Comparison of ENCODE assay signal across 18 cellular contexts in genomic region chr13:77981191-77981925, GRCh38.
DNase-seq lines count a peak whose midpoint lies in the region; ATAC-seq, FAIRE-seq and TF ChIP-seq lines count a peak whose summit lies in the region.
"Had no signal": no experiment of that assay in that cellular context is flagged by ENCODE, and none has a peak within 500 bp of the region (broad histone marks: within the 10 kb centered on the region; RNA-seq: fewer than 3 reads in every experiment).

No MANE protein-coding gene starts in this region.

- H3K4me3 ChIP-seq in brain microvascular endothelial cell (ENCODE audit: low read depth, low read length) = no peak overlapping the region
- no peak overlapping the region for H3K4me3 ChIP-seq in hepatocyte
- H3K4me3 ChIP-seq in smooth muscle cell = no peak overlapping the region
- H3K4me3 ChIP-seq in Caco-2 (ENCODE audit: low read depth, low read length) = no peak overlapping the region
- H3K4me3 ChIP-seq: pancreas had no signal

- H2AFZ ChIP-seq in hepatocyte (peak overlapping the region; percentile 14), smooth muscle cell (ENCODE audit: low read depth) (peak overlapping the region; percentile 78)

- H3K9me3 ChIP-seq in hepatocyte (ENCODE audit: low read depth) = no peaks in the 10 kb centered on the region
- H3K9me3 ChIP-seq in smooth muscle cell (replicated peaks; ENCODE audit: low read depth) = no peaks in the 10 kb centered on the region
- no peaks in the 10 kb centered on the region for H3K9me3 ChIP-seq in Caco-2
- H3K9me3 ChIP-seq: BE2C, pancreas had no signal

- H3K4me2 ChIP-seq in hepatocyte (no peak overlapping the region), smooth muscle cell (peak overlapping the region; percentile 61)

- in situ Hi-C loops in brain microvascular endothelial cell (cut with HindIII; ENCODE audit: low pct_ligation_motif_present, low sequenced_read_pairs) = no loop called here

- intact Hi-C loops in Caco-2 (cut with micrococcal nuclease; ENCODE audit: unreplicated experiment) = no loop called here

- H3K4me3 Mint-ChIP-seq in Caco-2 (ENCODE audit: unreplicated experiment) = no peak overlapping the region
- H3K4me3 Mint-ChIP-seq: activated T-cell treated with anti-CD3 and anti-CD28 coated beads, Interleukin-2, amount 50 U/mL, for 4 hours had no signal

- no peaks in the 10 kb centered on the region for H3K27me3 Mint-ChIP-seq in Caco-2 (ENCODE audit: insufficient read depth, unreplicated experiment)

- FAIRE-seq in RCC 7860 (lab: Jason Lieb, UNC) = no peak

- no peaks in the 10 kb centered on the region for H3K36me3 Mint-ChIP-seq in Caco-2 (ENCODE audit: insufficient read depth, unreplicated experiment)

- H3K9me2 ChIP-seq in hepatocyte (replicated peaks; ENCODE audit: insufficient read depth) = no peaks in the 10 kb centered on the region

- TF ChIP-seq CTCF in brain microvascular endothelial cell (IDR thresholded peaks at IDR 0.05; ENCODE audit: low read depth, low read length, missing control alignments) = no peak
- no peak for TF ChIP-seq CTCF in hepatocyte (IDR thresholded peaks at IDR 0.05; ENCODE audit: poor library complexity)
- no peak for TF ChIP-seq CTCF in smooth muscle cell (IDR thresholded peaks at IDR 0.05; ENCODE audit: borderline replicate concordance, insufficient read depth, poor library complexity, severe bottlenecking)
- TF ChIP-seq CTCF in Caco-2 (IDR thresholded peaks at IDR 0.05; ENCODE audit: insufficient read depth in 1 of 2, low read depth in 1 of 2, low read length in 1 of 2, severe bottlenecking in 1 of 2, unreplicated experiment in 1 of 2) = no peak

- ATAC-seq in HG03135 (IDR thresholded peaks at IDR 0.05; ENCODE audit: unreplicated experiment) = no peak
- ATAC-seq: activated T-cell treated with anti-CD3 and anti-CD28 coated beads, Interleukin-2, amount 50 U/mL, for 4 hours had no signal

- H3K9me3 Mint-ChIP-seq in Caco-2 (ENCODE audit: unreplicated experiment) = no peaks in the 10 kb centered on the region
- H3K9me3 Mint-ChIP-seq: activated T-cell treated with anti-CD3 and anti-CD28 coated beads, Interleukin-2, amount 50 U/mL, for 4 hours had no signal

- no TSS peak for BruUV-seq in Caco-2 (replicated peaks; lab: Mats Ljungman, UMichigan)

- DNase-seq in HCEC 1CT (peak; percentile 63), brain microvascular endothelial cell (peak; percentile 6), hepatocyte (ENCODE audit: low spot score) (no peak), smooth muscle cell (lab: John Stamatoyannopoulos, UW; ENCODE audit: unreplicated experiment) (no peak), RCC 7860 (ENCODE audit: low spot score) (no peak), activated gamma-delta T cell treated with Interleukin-2 at 50 U/mL for 16 hours (no peak), Caco-2 (no peak)
- DNase-seq: activated CD4-positive, alpha-beta T cell treated with anti-CD3 and anti-CD28 coated beads for 48 hours; activated T-cell treated with anti-CD3 and anti-CD28 coated beads, Interleukin-2, amount 50 U/mL, for 4 hours; BE2C; DMS79; effector CD8-positive, alpha-beta T cell; hypothalamus; NCI-H1417; pancreas; stimulated activated CD4-positive, alpha-beta T cell treated with anti-CD3 and anti-CD28 coated beads, Interleukin-1b, Interleukin-23, amount 100 ng/mL, for 48 hours; stimulated activated CD8-positive, alpha-beta memory T cell treated with anti-CD3 and anti-CD28 coated beads, Interleukin-4, amount 100 ng/mL, for 48 hours had no signal

- peaks cover 16% of the 10 kb centered on the region for H3K4me1 Mint-ChIP-seq in Caco-2 (ENCODE audit: low read depth, unreplicated experiment)

- 69% methylated on average over 1 of the region's 1 CpG for WGBS in hepatocyte (ENCODE audit: low lambda C conversion rate, missing lambda C conversion rate)
- WGBS in smooth muscle cell (ENCODE audit: low lambda C conversion rate) = 46% methylated on average over 1 of the region's 1 CpG

- H3K36me3 ChIP-seq in brain microvascular endothelial cell (replicated peaks) = no peaks in the 10 kb centered on the region
- no peaks in the 10 kb centered on the region for H3K36me3 ChIP-seq in hepatocyte (replicated peaks; ENCODE audit: insufficient read depth, low read depth)
- H3K36me3 ChIP-seq in smooth muscle cell (ENCODE audit: low read depth) = no peaks in the 10 kb centered on the region
- no peaks in the 10 kb centered on the region for H3K36me3 ChIP-seq in Caco-2 (ENCODE audit: control insufficient read depth, insufficient read depth, low read length)
- H3K36me3 ChIP-seq: BE2C, pancreas had no signal

- peak overlapping the region; percentile 4 for H3K9ac ChIP-seq in smooth muscle cell (ENCODE audit: low read depth)

- POLR2A ChIA-PET in Caco-2 (lab: Charles Lee) = no interaction called here

- H3K27ac Mint-ChIP-seq in Caco-2 (ENCODE audit: unreplicated experiment) = no peak overlapping the region

- H3K4me1 ChIP-seq in hepatocyte (ENCODE audit: insufficient read depth) = no peaks in the 10 kb centered on the region
- H3K4me1 ChIP-seq in smooth muscle cell (ENCODE audit: low read depth) = peaks cover 21% of the 10 kb centered on the region
- H3K4me1 ChIP-seq in Caco-2 = peaks cover 20% of the 10 kb centered on the region
- H3K4me1 ChIP-seq: BE2C, pancreas had no signal

- CTCF ChIA-PET in Caco-2 (lab: Charles Lee) = no interaction called here

- H3F3A ChIP-seq in smooth muscle cell (ENCODE audit: low read depth) = no peaks in the 10 kb centered on the region

- H3K79me2 ChIP-seq in hepatocyte (no peaks in the 10 kb centered on the region), smooth muscle cell (ENCODE audit: low read depth) (no peaks in the 10 kb centered on the region)

- no peaks in the 10 kb centered on the region for H3K27me3 ChIP-seq in brain microvascular endothelial cell (replicated peaks)
- no peaks in the 10 kb centered on the region for H3K27me3 ChIP-seq in hepatocyte
- H3K27me3 ChIP-seq in smooth muscle cell (ENCODE audit: low read depth) = no peaks in the 10 kb centered on the region
- H3K27me3 ChIP-seq in Caco-2 (replicated peaks; ENCODE audit: control insufficient read depth, insufficient read depth, low read length) = no peaks in the 10 kb centered on the region
- H3K27me3 ChIP-seq: BE2C, pancreas had no signal

- H4K20me1 ChIP-seq in hepatocyte (ENCODE audit: insufficient read depth, poor library complexity, severe bottlenecking) = no peaks in the 10 kb centered on the region
- H4K20me1 ChIP-seq in smooth muscle cell (ENCODE audit: low read depth) = no peaks in the 10 kb centered on the region

- H3K27ac ChIP-seq in brain microvascular endothelial cell (peak overlapping the region; percentile 54), hepatocyte (peak overlapping the region; percentile 40), smooth muscle cell (ENCODE audit: low read depth) (peak overlapping the region; percentile 58)
- H3K27ac ChIP-seq: pancreas had no signal

Comparison
In these comparisons a context has a peak if more than half of its experiments do, and no peak if none do; other contexts are left out.
1. DNase-seq: peak in HCEC 1CT (single experiment) and brain microvascular endothelial cell (single experiment); none in hepatocyte (single experiment), smooth muscle cell (single experiment), RCC 7860 (single experiment), activated gamma-delta T cell treated with Interleukin-2 at 50 U/mL for 16 hours (single experiment) and Caco-2 (0 of 2).
2. Peak in every context shown above with its lines, with median percentiles within 50 percentile points of each other: H3K27ac ChIP-seq.